ENCODE assay signal across 8 cellular contexts in genomic region chr15:89091667-89092220, GRCh38. TPM values are rescaled to one million over a fixed set of nuclear protein-coding genes. Genes with fewer than 3 reads are reported as not detected.
A peak's percentile ranks its signal among the peaks of the same experiment; 100 is the strongest.
DNase-seq lines count a peak whose midpoint lies in the region; ATAC-seq and TF ChIP-seq lines count a peak whose summit lies in the region.

No MANE protein-coding gene starts in this region.

- TF ChIP-seq POLR2A in Peyer's patch (IDR thresholded peaks at IDR 0.05) = no peak

- H3K9me3 ChIP-seq in Peyer's patch (no peaks in the 10 kb centered on the region), skeletal muscle tissue (ENCODE audit: control insufficient read depth in 3 of 3, low read length in 3 of 3) (no peaks in the 10 kb centered on the region)

- H3K27me3 ChIP-seq in Peyer's patch = no peaks in the 10 kb centered on the region
- no peaks in the 10 kb centered on the region for H3K27me3 ChIP-seq in skeletal muscle tissue (ENCODE audit: control insufficient read depth in 3 of 3, insufficient read depth in 3 of 3, low read length in 3 of 3)

- H3K27ac ChIP-seq in Peyer's patch = peak overlapping the region; percentile 38 to 93 (median 88)
- H3K27ac ChIP-seq in skeletal muscle tissue (ENCODE audit: low read depth, low read length) = peak overlapping the region; percentile 98

- TF ChIP-seq CTCF in GM12865 (IDR thresholded peaks at IDR 0.05; ENCODE audit: insufficient read depth, low read depth, low read length, missing control alignments) (no peak), Peyer's patch (IDR thresholded peaks at IDR 0.05) (no peak), fibroblast of pulmonary artery (IDR thresholded peaks at IDR 0.05; ENCODE audit: low read length, missing control alignments) (no peak)

- H3K4me3 ChIP-seq in GM12865 (ENCODE audit: low read depth, low read length) = peak overlapping the region; percentile 64
- H3K4me3 ChIP-seq in Peyer's patch = peak overlapping the region in 3 of 4 donors; percentile 12 to 98 (median 95)
- peak overlapping the region; percentile 43 for H3K4me3 ChIP-seq in fibroblast of pulmonary artery (replicated peaks; ENCODE audit: low read depth, low read length)
- H3K4me3 ChIP-seq in skeletal muscle tissue (ENCODE audit: low read length in 3 of 3) = peak overlapping the region in 1 of 3 donors; percentile 45

- DNase-seq in GM12865 (ENCODE audit: low read depth) = no peak
- DNase-seq in Peyer's patch = no peak
- no peak for DNase-seq in fibroblast of pulmonary artery (ENCODE audit: low read depth)
- no peak for DNase-seq in SHP77 (lab: John Stamatoyannopoulos, UW)
- DNase-seq in NK-92 treated with Interleukin-12 subunit alpha and Interleukin-12 subunit beta, amount 100 ng/mL, for 24 hours (lab: John Stamatoyannopoulos, UW) = no peak

- H3K36me3 ChIP-seq in Peyer's patch = no peaks in the 10 kb centered on the region
- H3K36me3 ChIP-seq in skeletal muscle tissue (ENCODE audit: control insufficient read depth in 3 of 3, insufficient read depth in 3 of 3, low read length in 3 of 3) = no peaks in the 10 kb centered on the region

- H3K9ac ChIP-seq in skeletal muscle tissue (ENCODE audit: low read depth in 1 of 3, low read length in 3 of 3) = peak overlapping the region; percentile 52 to 72 (median 71)

- ATAC-seq in HG03108 (IDR thresholded peaks at IDR 0.05; ENCODE audit: unreplicated experiment) (no peak), GM19463 (IDR thresholded peaks at IDR 0.05; ENCODE audit: unreplicated experiment) (no peak)

- H3K4me1 ChIP-seq in Peyer's patch (peaks cover 0 to 46% (median 10%) of the 10 kb centered on the region in 4 donors), skeletal muscle tissue (ENCODE audit: control insufficient read depth in 3 of 3, insufficient read depth in 3 of 3, low read length in 3 of 3) (peaks cover 48 to 68% (median 60%) of the 10 kb centered on the region in 3 donors)

RNA-seq across cellular contexts. Expression of gene ABHD2, which starts 3.5 kb away (rescaled TPM):
- 100 to 1,000 TPM in 3 of 4 donors, 10 to 100 TPM in 1; 75.9 to 190 (median 121) TPM for total RNA-seq in Peyer's patch
- 23.0 TPM for total RNA-seq in skeletal muscle tissue
